Comparison of ENCODE assay signal across 8 cellular contexts in the genomic region with DNA sequence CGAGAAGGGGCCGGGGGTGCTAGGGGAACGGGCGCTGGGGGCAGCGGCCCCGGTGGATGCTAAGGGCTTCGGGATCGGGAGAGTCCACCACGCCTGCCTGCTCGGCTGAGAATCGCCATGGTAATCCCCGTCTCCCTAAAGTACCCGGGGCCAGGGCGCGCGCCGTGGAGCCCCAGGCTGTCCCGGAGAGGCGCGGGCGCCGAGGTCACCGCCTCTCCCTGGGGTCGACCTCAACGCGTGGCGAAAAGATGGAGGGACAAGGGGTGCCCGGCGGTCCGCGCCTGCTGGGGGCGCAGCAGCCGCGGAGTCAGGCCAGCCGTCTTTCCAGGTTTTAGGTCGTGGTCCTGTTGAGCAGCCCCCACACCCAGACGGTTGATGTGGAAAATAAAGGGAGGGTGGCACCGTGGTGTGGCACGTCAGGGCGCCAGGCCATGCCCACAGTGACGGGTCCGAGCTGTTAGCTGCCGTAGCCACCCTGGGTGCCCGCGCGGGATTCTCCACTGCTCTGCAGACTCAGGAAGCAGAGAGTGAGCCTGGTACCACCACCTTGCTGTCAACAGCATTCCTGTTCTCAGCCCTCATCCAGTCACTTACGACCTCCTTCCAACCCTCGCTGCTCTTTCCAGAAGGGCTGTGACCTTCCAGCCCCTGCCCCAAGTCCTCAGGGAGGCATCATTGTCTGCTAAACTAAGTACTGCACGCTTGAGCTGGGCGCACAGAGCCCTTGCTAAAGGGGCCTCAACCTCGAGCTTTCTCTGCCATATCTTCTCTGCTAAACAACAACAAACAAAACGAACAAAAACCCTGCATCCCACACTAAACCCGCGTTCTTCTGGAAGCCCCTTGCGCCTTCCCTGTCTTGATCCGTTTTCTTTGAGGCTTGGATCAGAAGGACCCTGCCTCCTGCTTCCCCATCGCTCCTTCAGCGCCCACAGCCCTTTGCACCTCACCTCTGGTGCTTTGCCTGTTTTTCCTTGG. TPM values are rescaled to one million over a fixed set of nuclear protein-coding genes. Genes with fewer than 3 reads are reported as not detected.
A peak's percentile ranks its signal among the peaks of the same experiment; 100 is the strongest.
DNase-seq lines count a peak whose midpoint lies in the region; FAIRE-seq and TF ChIP-seq lines count a peak whose summit lies in the region.

No MANE protein-coding gene starts in this region.

- H3K9ac ChIP-seq in keratinocyte (ENCODE audit: control insufficient read depth, extremely low read depth, insufficient read depth, low read length), result peak overlapping the region; percentile 47

- TF ChIP-seq CTCF in BE2C (IDR thresholded peaks at IDR 0.05; ENCODE audit: low read depth, low read length) (no peak; the same call in 1 of the 2 replicates), GM20000 (IDR thresholded peaks at IDR 0.05; ENCODE audit: extremely low read depth, missing control alignments) (peak; percentile 5), keratinocyte (optimal IDR thresholded peaks at IDR 0.05 in 1 of 3, IDR thresholded peaks at IDR 0.05 in 1 of 3, conservative IDR thresholded peaks at IDR 0.05 in 1 of 3; ENCODE audit: extremely low read depth in 1 of 3, insufficient read depth in 2 of 3, low read length in 3 of 3) (peak in 2 of 3 experiments; percentile 16 to 35), stomach (IDR thresholded peaks at IDR 0.05) (no peak), D721Med (IDR thresholded peaks at IDR 0.05; ENCODE audit: insufficient read depth, missing control alignments) (no peak)

- H3K36me3 ChIP-seq in BE2C (no peaks in the 10 kb centered on the region), keratinocyte (ENCODE audit: control insufficient read depth in 2 of 2, extremely low read depth in 1 of 2, insufficient read depth in 2 of 2, low read length in 2 of 2) (no peaks in the 10 kb centered on the region), stomach (no peaks in the 10 kb centered on the region)

- H3K27me3 ChIP-seq in BE2C, result peaks cover 9% of the 10 kb centered on the region
- peaks cover 8% of the 10 kb centered on the region for H3K27me3 ChIP-seq in keratinocyte (ENCODE audit: control insufficient read depth, extremely low read depth, insufficient read depth, low read length)
- H3K27me3 ChIP-seq in stomach, result peaks cover 0 to 17% (median 0%) of the 10 kb centered on the region in 3 donors

- FAIRE-seq in keratinocyte (lab: Jason Lieb, UNC), result no peak
- no peak for FAIRE-seq in D721Med (lab: Jason Lieb, UNC)

- H3K4me1 ChIP-seq in BE2C (no peaks in the 10 kb centered on the region), keratinocyte (ENCODE audit: control insufficient read depth, extremely low read depth, insufficient read depth, low read length) (no peaks in the 10 kb centered on the region), stomach (peaks cover 13 to 18% (median 14%) of the 10 kb centered on the region in 4 donors)

- DNase-seq in BE2C (no peak), GM20000 (ENCODE audit: low spot score) (peak; percentile 38), NCI-H2227 (lab: John Stamatoyannopoulos, UW; ENCODE audit: unreplicated experiment) (peak; percentile 59), astrocyte of the hippocampus (ENCODE audit: low read depth, low spot score) (peak; percentile 20), keratinocyte (ENCODE audit: low read depth, low spot score) (no peak), stomach (peak; percentile 25), D721Med (ENCODE audit: insufficient read length, low spot score) (no peak), NCI-H1694 treated with DMSO at 0.1 percent for 48 hours (lab: John Stamatoyannopoulos, UW) (no peak)

- H3K4me2 ChIP-seq in keratinocyte (ENCODE audit: control insufficient read depth, extremely low read depth, insufficient read depth, low read depth, low read length), result peak overlapping the region; percentile 74

- H3K9me3 ChIP-seq in BE2C (no peaks in the 10 kb centered on the region), keratinocyte (ENCODE audit: control insufficient read depth, low read depth, low read length) (no peaks in the 10 kb centered on the region), stomach (no peaks in the 10 kb centered on the region)

- intact Hi-C loops in stomach (cut with DNase I; ENCODE audit: low total_unique reads), result no loop called here

- H3K27ac ChIP-seq in keratinocyte (ENCODE audit: control insufficient read depth, insufficient read depth, low read length) (no peak overlapping the region), stomach (peak overlapping the region in 2 of 5 donors; percentile 2 to 22)

- dilution Hi-C loops in keratinocyte (cut with MboI; ENCODE audit: extremely low pct_ligation_motif_present, low sequenced_read_pairs), result no loop called here

- no peaks in the 10 kb centered on the region for H3K79me2 ChIP-seq in keratinocyte (ENCODE audit: control insufficient read depth, insufficient read depth, low read length)

- no peak for TF ChIP-seq EP300 in stomach (IDR thresholded peaks at IDR 0.05)

- peak overlapping the region; percentile 54 for H2AFZ ChIP-seq in keratinocyte (ENCODE audit: control insufficient read depth, low read length)

- no peaks in the 10 kb centered on the region for H4K20me1 ChIP-seq in keratinocyte (ENCODE audit: control insufficient read depth, extremely low read depth, insufficient read depth, low read length)

- peak overlapping the region; percentile 62 for H3K4me3 ChIP-seq in BE2C (ENCODE audit: low read depth, low read length)
- peak overlapping the region; percentile 44 to 58 (median 55) for H3K4me3 ChIP-seq in keratinocyte (ENCODE audit: control insufficient read depth in 2 of 3, extremely low read depth in 1 of 3, insufficient read depth in 2 of 3, low read depth in 1 of 3, low read length in 3 of 3)
- H3K4me3 ChIP-seq in stomach, result peak overlapping the region; percentile 57 to 72 (median 62)

- 13 to 34% (median 14%) methylated on average over 23 to 57 of the region's 58 CpGs for WGBS in stomach, 5 donors

- no peak for TF ChIP-seq POLR2A in stomach (IDR thresholded peaks at IDR 0.05)

- no peaks in the 10 kb centered on the region for H3K9me1 ChIP-seq in keratinocyte (ENCODE audit: control insufficient read depth, extremely low read depth, insufficient read depth, low read length)

RNA-seq across cellular contexts. Expression of gene SMKR1, which starts 0.7 kb away (rescaled TPM):
- polyA plus RNA-seq in BE2C (2012; ENCODE audit: insufficient read depth, insufficient read length, low read depth), result 0.43 TPM
- polyA plus RNA-seq in keratinocyte, result 0.23 to 0.81 TPM (median 0.76 TPM) in 3 replicates
- 1.2 TPM for polyA plus RNA-seq in keratinocyte (2011; ENCODE audit: low read depth)
- 0.09 and 0.79 TPM in 2 replicates for polyA plus RNA-seq in keratinocyte (2011; cell fraction: cytosol; rRNA removed)
- 0.31 and 0.45 TPM in 2 replicates for polyA plus RNA-seq in keratinocyte (2011; cell fraction: nucleus; rRNA removed)
- polyA plus RNA-seq in keratinocyte (2012; ENCODE audit: low replicate concordance), result 0.86 and 1.7 TPM in 2 replicates
- polyA minus RNA-seq in keratinocyte, result not detected in 3 replicates
- polyA minus RNA-seq in keratinocyte (2011; cell fraction: cytosol; rRNA and poly(A)+ RNA removed), result not detected
- polyA minus RNA-seq in keratinocyte (2011; cell fraction: nucleus; rRNA and poly(A)+ RNA removed), result not detected in 2 replicates
- total RNA-seq in stomach, result not detected
- polyA plus RNA-seq in stomach, result under 1 TPM in 2 of 3 donors, not detected in 1; 0.70 to 0.76 TPM

Comparison
In these comparisons a context has a peak if more than half of its experiments do, and no peak if none do; other contexts are left out.
1. DNase-seq: peak in GM20000 (single experiment), NCI-H2227 (single experiment), astrocyte of the hippocampus (single experiment) and stomach (single experiment); none in BE2C (single experiment), keratinocyte (single experiment), D721Med (single experiment) and NCI-H1694 treated with DMSO at 0.1 percent for 48 hours (single experiment).
2. CTCF ChIP-seq: peak in GM20000 (single experiment) and keratinocyte (2 of 3); none in BE2C (single experiment), stomach (0 of 7) and D721Med (single experiment).
3. Peak in every context shown above with its lines, with median percentiles within 50 percentile points of each other: H3K4me3 ChIP-seq.